Comparison of ENCODE assay signal across 14 cellular contexts in genomic region chr11:67682126-67683034, GRCh38. TPM values are rescaled to one million over a fixed set of nuclear protein-coding genes. Genes with fewer than 3 reads are reported as not detected.
"Had no signal": no experiment of that assay in that cellular context is flagged by ENCODE, and none has a peak within 500 bp of the region (broad histone marks: within the 10 kb centered on the region; RNA-seq: fewer than 3 reads in every experiment).

No MANE protein-coding gene starts in this region.

RNA-seq across cellular contexts. Expression of gene ALDH3B2, which starts 8.0 kb away (rescaled TPM):
- total RNA-seq: activated CD4-positive, alpha-beta T cell treated with anti-CD3 and anti-CD28 coated beads, Interleukin-2, amount 10 ng/mL, durations not matched to agents 7 days and 5 days; activated CD8-positive, alpha-beta memory T cell treated with anti-CD3 and anti-CD28 coated beads, Interleukin-2, amount 10 ng/mL, durations not matched to agents 7 days and 5 days; activated CD8-positive, alpha-beta T cell treated with anti-CD3 and anti-CD28 coated beads for 36 hours; cardiac septum; chondrocyte; heart left ventricle; left ventricle myocardium superior; mononuclear cell; neural crest cell; omental fat pad; psoas muscle; right atrium auricular region; T-cell had no signal
- polyA plus RNA-seq: heart left ventricle, psoas muscle had no signal

RNA-seq across cellular contexts. Expression of gene ACY3, which starts 31.9 kb away (rescaled TPM):
- total RNA-seq: cardiac septum, chondrocyte, heart left ventricle, left ventricle myocardium superior, neural crest cell, omental fat pad, psoas muscle, right atrium auricular region, uterus had no signal
- polyA plus RNA-seq: heart left ventricle had no signal

RNA-seq across cellular contexts. Expression of gene TBX10, which starts 42.8 kb away (rescaled TPM):
- total RNA-seq: activated CD4-positive, alpha-beta T cell treated with anti-CD3 and anti-CD28 coated beads, Interleukin-2, amount 10 ng/mL, durations not matched to agents 7 days and 5 days; activated CD8-positive, alpha-beta memory T cell treated with anti-CD3 and anti-CD28 coated beads, Interleukin-2, amount 10 ng/mL, durations not matched to agents 7 days and 5 days; activated CD8-positive, alpha-beta T cell treated with anti-CD3 and anti-CD28 coated beads for 36 hours; cardiac septum; chondrocyte; mononuclear cell; neural crest cell; omental fat pad; psoas muscle; right atrium auricular region; T-cell; uterus had no signal
